Comparison of ENCODE assay signal across 27 cellular contexts in genomic region chr1:206963740-206964139, GRCh38. TPM values are rescaled to one million over a fixed set of nuclear protein-coding genes. Genes with fewer than 3 reads are reported as not detected.
"Had no signal": no experiment of that assay in that cellular context is flagged by ENCODE, and none has a peak within 500 bp of the region (broad histone marks: within the 10 kb centered on the region; RNA-seq: fewer than 3 reads in every experiment).

No MANE protein-coding gene starts in this region.

- H3K9me3 Mint-ChIP-seq: activated CD4-positive, alpha-beta memory T cell treated with anti-CD3 and anti-CD28 coated beads for 36 hours; activated CD4-positive, alpha-beta T cell treated with anti-CD3 and anti-CD28 coated beads, Interleukin-2, amount 10 ng/mL, durations not matched to agents 7 days and 5 days; activated naive CD4-positive, alpha-beta T cell treated with anti-CD3 and anti-CD28 coated beads for 36 hours; activated T-helper 17 cell treated with anti-CD3 and anti-CD28 coated beads, Interleukin-2, amount 50 U/mL, for 72 hours had no signal

- H3K36me3 Mint-ChIP-seq: activated CD4-positive, alpha-beta memory T cell treated with anti-CD3 and anti-CD28 coated beads for 36 hours; activated naive CD8-positive, alpha-beta T cell had no signal

- H3K4me3 Mint-ChIP-seq: activated CD4-positive, alpha-beta memory T cell treated with anti-CD3 and anti-CD28 coated beads for 36 hours; activated CD4-positive, alpha-beta T cell treated with anti-CD3 and anti-CD28 coated beads, Interleukin-2, amount 10 ng/mL, durations not matched to agents 7 days and 5 days; activated naive CD4-positive, alpha-beta T cell treated with anti-CD3 and anti-CD28 coated beads for 36 hours; activated naive CD8-positive, alpha-beta T cell; activated T-helper 17 cell treated with anti-CD3 and anti-CD28 coated beads, Interleukin-2, amount 50 U/mL, for 72 hours; T-helper 17 cell had no signal

- H3K27me3 Mint-ChIP-seq: activated CD4-positive, alpha-beta memory T cell treated with anti-CD3 and anti-CD28 coated beads for 36 hours; activated CD4-positive, alpha-beta T cell treated with anti-CD3 and anti-CD28 coated beads, Interleukin-2, amount 10 ng/mL, durations not matched to agents 7 days and 5 days; activated naive CD8-positive, alpha-beta T cell; activated T-helper 17 cell treated with anti-CD3 and anti-CD28 coated beads, Interleukin-2, amount 50 U/mL, for 72 hours had no signal

- DNase-seq: activated CD4-positive, alpha-beta memory T cell treated with anti-CD3 and anti-CD28 coated beads for 36 hours; activated CD4-positive, alpha-beta T cell treated with anti-CD3 and anti-CD28 coated beads, Interleukin-2, amount 10 ng/mL, durations not matched to agents 7 days and 5 days; activated CD4-positive, CD25-positive, alpha-beta regulatory T cell; activated CD8-positive, alpha-beta memory T cell treated with anti-CD3 and anti-CD28 coated beads for 24 hours; activated gamma-delta T cell; activated naive CD4-positive, alpha-beta T cell treated with anti-CD3 and anti-CD28 coated beads for 36 hours; activated T-cell treated with anti-CD3 and anti-CD28 coated beads, Interleukin-2, amount 50 U/mL, for 48 hours; adrenal gland; anterior cingulate cortex; Kasumi-1; KBM-7; NCI-H1048; NCI-H1694; NCI-H2029; NCI-H2107; NCI-H2171 treated with DMSO at 0.1 percent for 48 hours; NCI-H226; NCI-H526; NCI-H774; SHP77 treated with DMSO at 0.1 percent for 48 hours; T-helper 17 cell had no signal

- ATAC-seq: activated T-helper 17 cell treated with anti-CD3 and anti-CD28 coated beads, Interleukin-2, amount 50 U/mL, for 72 hours; T-helper 17 cell had no signal

- H3K27ac Mint-ChIP-seq: activated CD4-positive, alpha-beta memory T cell treated with anti-CD3 and anti-CD28 coated beads for 36 hours; activated CD4-positive, alpha-beta T cell treated with anti-CD3 and anti-CD28 coated beads, Interleukin-2, amount 10 ng/mL, durations not matched to agents 7 days and 5 days; activated naive CD4-positive, alpha-beta T cell treated with anti-CD3 and anti-CD28 coated beads for 36 hours; activated naive CD8-positive, alpha-beta T cell; activated T-helper 17 cell treated with anti-CD3 and anti-CD28 coated beads, Interleukin-2, amount 50 U/mL, for 72 hours; T-helper 17 cell had no signal

RNA-seq across cellular contexts. Expression of gene FCAMR, which starts 6.5 kb away (rescaled TPM):
- total RNA-seq: activated CD4-positive, alpha-beta memory T cell treated with anti-CD3 and anti-CD28 coated beads for 36 hours; activated CD4-positive, alpha-beta T cell treated with anti-CD3 and anti-CD28 coated beads, Interleukin-2, amount 10 ng/mL, durations not matched to agents 7 days and 5 days; activated naive CD4-positive, alpha-beta T cell treated with anti-CD3 and anti-CD28 coated beads for 36 hours; activated T-helper 17 cell treated with anti-CD3 and anti-CD28 coated beads, Interleukin-2, amount 50 U/mL, for 72 hours; adrenal gland; cardiac septum; cerebellum; NCI-H460; SK-MEL-5; T-helper 17 cell had no signal

RNA-seq across cellular contexts. Expression of gene PIGR, which starts 17.5 kb away (rescaled TPM):
- total RNA-seq: activated CD4-positive, alpha-beta T cell treated with anti-CD3 and anti-CD28 coated beads, Interleukin-2, amount 10 ng/mL, durations not matched to agents 7 days and 5 days; NCI-H460; SK-MEL-5; T-helper 17 cell had no signal

RNA-seq across cellular contexts. Expression of gene FCMR, which starts 42.0 kb away (rescaled TPM):
- total RNA-seq: cerebellum, NCI-H460 had no signal
